9 cellular contexts compared by ENCODE assay signal in genomic region chr5:108935602-108936001, GRCh38.
"Had no signal": no experiment of that assay in that cellular context is flagged by ENCODE, and none has a peak within 500 bp of the region (broad histone marks: within the 10 kb centered on the region; RNA-seq: fewer than 3 reads in every experiment).

No MANE protein-coding gene starts in this region.

- FAIRE-seq: H1, H54, HepG2, K562 had no signal

- H3K4me3 ChIP-seq: GM23338, K562 had no signal

- H3K27ac ChIP-seq: HL-60 had no signal

- H3K4me2 ChIP-seq: GM23338 had no signal

- ATAC-seq: GM23338, HepG2, K562 had no signal

- DNase-seq: H9, HCEC 1CT, KG1 had no signal

- H2AFZ ChIP-seq: GM23338 had no signal
